In the genomic region with DNA sequence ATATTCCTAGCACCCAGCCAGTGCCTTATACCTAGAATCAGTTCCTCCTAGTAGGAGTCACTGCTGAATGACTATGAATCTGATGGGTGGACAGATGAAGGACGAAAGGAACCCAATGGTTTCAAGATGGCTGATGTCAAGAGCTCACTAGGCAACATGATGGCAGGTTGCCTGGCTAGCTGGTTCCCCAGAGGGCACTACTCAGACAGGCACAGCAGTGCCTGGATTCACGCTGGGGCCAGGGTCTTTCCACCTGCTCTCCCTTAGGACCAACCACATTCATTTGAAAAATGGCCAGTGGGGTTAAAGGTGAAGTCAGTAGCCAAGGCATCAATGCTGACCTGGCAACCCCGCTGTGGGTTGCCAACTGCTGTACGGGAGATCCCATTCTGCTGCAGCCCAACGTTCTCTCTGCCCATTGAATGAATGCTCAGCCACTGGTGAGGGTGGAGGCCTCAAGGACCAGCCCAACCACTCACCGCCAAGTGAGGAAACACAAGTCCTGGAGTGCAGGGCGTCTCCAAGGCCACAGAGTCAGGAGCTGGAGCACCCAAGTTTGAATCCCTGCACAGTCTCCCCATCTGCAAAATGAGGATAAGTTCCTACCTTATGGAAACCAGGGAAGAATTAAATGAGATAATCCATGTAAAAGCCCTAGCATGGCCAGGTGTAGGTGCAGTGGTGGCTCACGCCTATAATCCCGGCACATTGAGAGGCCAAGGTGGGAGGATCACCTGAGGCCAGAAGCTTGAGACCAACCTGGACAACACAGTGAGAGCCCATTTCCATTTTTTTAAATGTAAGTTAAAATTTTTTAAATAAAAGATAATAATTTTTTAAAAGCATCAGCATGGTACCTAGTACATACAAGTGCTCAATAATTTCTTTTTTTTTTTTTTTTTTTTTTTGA, we compare ENCODE assay signal across 9 cellular contexts. TPM values are rescaled to one million over a fixed set of nuclear protein-coding genes. Genes with fewer than 3 reads are reported as not detected.
DNase-seq lines count a peak whose midpoint lies in the region; ATAC-seq and TF ChIP-seq lines count a peak whose summit lies in the region.
"Had no signal": no experiment of that assay in that cellular context is flagged by ENCODE, and none has a peak within 500 bp of the region (broad histone marks: within the 10 kb centered on the region; RNA-seq: fewer than 3 reads in every experiment).

No MANE protein-coding gene starts in this region.

- H3K27me3 ChIP-seq in H9 (ENCODE audit: insufficient read depth, low read length) = no peaks in the 10 kb centered on the region
- no peaks in the 10 kb centered on the region for H3K27me3 ChIP-seq in esophagus squamous epithelium

- no peak overlapping the region for H3K4me3 ChIP-seq in esophagus squamous epithelium
- H3K4me3 ChIP-seq in skin epidermis = no peak overlapping the region

- no peak overlapping the region for H2AK5ac ChIP-seq in H9 (ENCODE audit: insufficient read length, low read length)

- ATAC-seq in WTC11 (no peak), GM18517 (IDR thresholded peaks at IDR 0.05; ENCODE audit: unreplicated experiment) (no peak)

- H3K4me1 Mint-ChIP-seq in H9 = peaks cover 59 to 67% of the 10 kb centered on the region in 2 experiments
- H3K4me1 Mint-ChIP-seq in WTC11 = peaks cover 86% of the 10 kb centered on the region

- POLR2A ChIA-PET in WTC11 (lab: Charles Lee) = interaction anchor here (0.6 to 2.5 kb wide), 3 partner anchors 10 to 96 kb away, joined by 5 to 12 read pairs (median 11); no protein-coding TSS in a partner anchor

- DNase-seq in H9 (no peak), WTC11 (ENCODE audit: low spot score) (no peak), esophagus squamous epithelium (lab: John Stamatoyannopoulos, UW) (no peak), globus pallidus (ENCODE audit: low spot score) (no peak), H4 (ENCODE audit: low spot score) (no peak), GM10266 (ENCODE audit: extremely low spot score) (no peak)
- DNase-seq: NCI-H524 had no signal

- no peak overlapping the region for H3K4ac ChIP-seq in H9 (ENCODE audit: low read depth, low read length)

- H3K4me3 Mint-ChIP-seq in H9 (no peak overlapping the region), WTC11 (no peak overlapping the region)

- H3K14ac ChIP-seq in H9 (ENCODE audit: insufficient read depth, low read length) = no peak overlapping the region

- H3K27me3 Mint-ChIP-seq in H9 (ENCODE audit: low read depth) (no peaks in the 10 kb centered on the region), WTC11 (ENCODE audit: low read depth) (no peaks in the 10 kb centered on the region)

- peaks cover 54% of the 10 kb centered on the region; the same call in 1 of the 2 replicates for H3K79me2 ChIP-seq in H9 (ENCODE audit: insufficient read depth, low read length)

- CTCF ChIA-PET in WTC11 (lab: Charles Lee) = interaction anchor here (1.2 kb wide), 1 partner anchor 95 kb away, joined by 5 read pairs; no protein-coding TSS in a partner anchor

- H3K9me3 Mint-ChIP-seq in H9 (no peaks in the 10 kb centered on the region; a peak in 1 of 5 replicates), WTC11 (no peaks in the 10 kb centered on the region)

- no peak overlapping the region for H2BK15ac ChIP-seq in H9 (ENCODE audit: low read depth, low read length)

- H3K4me1 ChIP-seq in H9 (ENCODE audit: insufficient read depth, low read length) (peaks cover 2% of the 10 kb centered on the region; the same call in 1 of the 2 replicates), esophagus squamous epithelium (peaks cover 82 to 100% (median 98%) of the 10 kb centered on the region in 3 donors)

- no peak overlapping the region for H3K18ac ChIP-seq in H9 (ENCODE audit: insufficient read length, low read depth, low read length)

- peaks cover 0 to 16% (median 0%) of the 10 kb centered on the region in 3 donors for H3K36me3 ChIP-seq in esophagus squamous epithelium

- H2BK5ac ChIP-seq in H9 (ENCODE audit: insufficient read length, low read length) = no peak overlapping the region

- TF ChIP-seq POLR2A in esophagus squamous epithelium (IDR thresholded peaks at IDR 0.05) = no peak

- H3K4me2 ChIP-seq in H9 (ENCODE audit: insufficient read depth, insufficient read length, low read length) = no peak overlapping the region

- H3K23ac ChIP-seq in H9 (ENCODE audit: insufficient read length, low read depth, low read length) = no peak overlapping the region

- H3K9me3 ChIP-seq in H9 (ENCODE audit: control insufficient read depth, low read depth, low read length) = no peaks in the 10 kb centered on the region
- no peaks in the 10 kb centered on the region for H3K9me3 ChIP-seq in esophagus squamous epithelium

- H4K5ac ChIP-seq in H9 (ENCODE audit: insufficient read length, low read depth, low read length) = no peak overlapping the region

- H4K20me1 ChIP-seq in H9 (ENCODE audit: control insufficient read depth, insufficient read depth, insufficient read length) = no peaks in the 10 kb centered on the region

- H2BK20ac ChIP-seq in H9 (ENCODE audit: low read depth, low read length, poor library complexity, severe bottlenecking) = no peak overlapping the region

- H3K23me2 ChIP-seq in H9 (ENCODE audit: insufficient read length, low read depth, low read length, poor library complexity, severe bottlenecking) = peaks cover 3% of the 10 kb centered on the region

- intact Hi-C loops in esophagus squamous epithelium (cut with DNase I) = no loop called here

- peak overlapping the region; percentile 14 for H3K27ac ChIP-seq in H9 (ENCODE audit: insufficient read length, low read depth, low read length)
- peak overlapping the region; percentile 85 to 100 (median 95) for H3K27ac ChIP-seq in esophagus squamous epithelium
- peak overlapping the region in 19 of 21 experiments; percentile 57 to 98 (median 76) for H3K27ac ChIP-seq in skin epidermis

- H3K9ac ChIP-seq in H9 (ENCODE audit: extremely low read depth, insufficient read length, low read length) = no peak overlapping the region

- H3K36me3 Mint-ChIP-seq in H9 (ENCODE audit: insufficient read depth in 1 of 3, low read depth in 3 of 3) = peaks cover 21 to 28% (median 26%) of the 10 kb centered on the region in 3 experiments
- H3K36me3 Mint-ChIP-seq in WTC11 = peaks cover 17% of the 10 kb centered on the region

- no peak overlapping the region for H2BK120ac ChIP-seq in H9 (ENCODE audit: low read depth, low read length, poor library complexity, severe bottlenecking)

- no peak overlapping the region for H3T11ph ChIP-seq in H9 (ENCODE audit: low read length)

- peak overlapping the region; percentile 34 for H4K91ac ChIP-seq in H9 (ENCODE audit: insufficient read length, low read depth, low read length)

- no peak overlapping the region for H4K8ac ChIP-seq in H9 (replicated peaks; ENCODE audit: insufficient read length, low read depth, low read length)

- H2AFZ ChIP-seq in H9 (ENCODE audit: low read length) = no peak overlapping the region

- H3K27ac Mint-ChIP-seq in H9 = peak overlapping the region; percentile 90 to 93 (median 92); a peak in 6 of 7 replicates
- H3K27ac Mint-ChIP-seq in WTC11 = peak overlapping the region; percentile 93

- WGBS in H9 (ENCODE audit: extremely low coverage, insufficient read length, low lambda C conversion rate) = no CpG with 5 or more reads among the region's 9 CpGs
- WGBS in esophagus squamous epithelium, 2 donors = 53 to 56% methylated on average over 5 of the region's 9 CpGs

- H3K56ac ChIP-seq in H9 (ENCODE audit: insufficient read length, low read depth, low read length) = no peak overlapping the region

- peaks cover 20% of the 10 kb centered on the region for H3K79me1 ChIP-seq in H9 (ENCODE audit: insufficient read depth, low read depth, low read length, poor library complexity, severe bottlenecking)

- no peak overlapping the region for H2BK12ac ChIP-seq in H9 (ENCODE audit: insufficient read length, low read depth, low read length)

- TF ChIP-seq CTCF in H9 (conservative IDR thresholded peaks at IDR 0.05) (no peak), WTC11 (IDR thresholded peaks at IDR 0.05) (no peak), esophagus squamous epithelium (IDR thresholded peaks at IDR 0.05) (no peak), GM10266 (IDR thresholded peaks at IDR 0.05; ENCODE audit: control insufficient read depth, insufficient read depth, low read depth, missing control alignments) (no peak)

TF ChIP-seq in WTC11, 78 proteins besides CTCF, POLR2A, EP300 and RAD21:
- no peak for TF ChIP-seq JAZF1 (CRISPR knock-in tag; IDR thresholded peaks at IDR 0.05)
- TF ChIP-seq TEAD1 (CRISPR knock-in tag; IDR thresholded peaks at IDR 0.05) = no peak
- TF ChIP-seq NFE2L1 (CRISPR knock-in tag; IDR thresholded peaks at IDR 0.05) = no peak
- no peak for TF ChIP-seq ZNF219 (CRISPR knock-in tag; IDR thresholded peaks at IDR 0.05; ENCODE audit: borderline replicate concordance)
- no peak for TF ChIP-seq CBFB (CRISPR knock-in tag; IDR thresholded peaks at IDR 0.05; ENCODE audit: low read depth)
- no peak for TF ChIP-seq EMX1 (CRISPR knock-in tag; IDR thresholded peaks at IDR 0.05)
- no peak for TF ChIP-seq RORB (CRISPR knock-in tag; IDR thresholded peaks at IDR 0.05)
- no peak for TF ChIP-seq NR1H2 (CRISPR knock-in tag; IDR thresholded peaks at IDR 0.05)
- TF ChIP-seq CREB1 (CRISPR knock-in tag; IDR thresholded peaks at IDR 0.05) = no peak
- TF ChIP-seq CREM (CRISPR knock-in tag; IDR thresholded peaks at IDR 0.05) = no peak

RNA-seq across cellular contexts. Expression of gene MYH9, which starts 12.4 kb away (rescaled TPM):
- total RNA-seq in H9 (2021) = 243 and 266 TPM in 2 replicates
- 272 to 288 TPM (median 277 TPM) in 3 replicates for total RNA-seq in WTC11 (2021)
- 100 to 1,000 TPM; 216 to 339 (median 246) TPM for total RNA-seq in esophagus squamous epithelium
- 57.5 and 82.9 TPM in 2 replicates for total RNA-seq in H4 (2014; rRNA removed; shearing (Covaris generic))

Comparison
In these comparisons a context has a peak if more than half of its experiments do, and no peak if none do; other contexts are left out.
1. H3K27ac ChIP-seq: peak in every context shown above with its lines; median percentile 95 in esophagus squamous epithelium; 76 in skin epidermis; 14 in H9.